Comparison of ENCODE assay signal across 2 cellular contexts in the genomic region with DNA sequence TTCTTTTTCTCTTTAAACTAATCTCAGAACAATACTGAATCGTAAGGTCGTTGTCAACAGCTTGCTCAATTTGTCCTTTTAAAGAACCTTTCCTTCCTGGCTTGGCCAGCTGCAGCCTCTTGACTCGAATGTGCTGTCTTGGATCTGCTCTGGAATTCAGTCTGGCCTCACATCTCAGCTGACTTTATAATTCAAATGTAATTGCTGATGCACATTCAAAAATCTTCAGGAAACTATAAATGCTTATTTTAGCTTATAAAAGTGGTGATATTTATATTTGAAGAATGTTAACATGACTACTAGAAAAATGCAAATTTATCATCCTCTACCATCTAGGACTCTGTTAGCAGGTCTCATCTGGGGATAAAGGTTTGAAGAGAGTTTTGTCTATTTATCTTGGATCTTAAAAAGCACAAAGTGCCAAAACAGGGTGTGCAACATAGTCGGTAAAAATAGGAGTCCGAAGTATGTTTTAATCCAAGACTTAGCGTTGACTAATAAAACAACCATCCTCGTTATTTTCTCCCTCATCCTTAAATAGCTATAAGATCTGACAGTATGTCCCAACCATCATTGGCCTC.
TF ChIP-seq lines count a peak whose summit lies in the region.

No MANE protein-coding gene starts in this region.

TF ChIP-seq in IMR-90, 13 proteins besides CTCF, POLR2A, EP300 and RAD21 (continued from another document):
- TF ChIP-seq, protein P1, sequence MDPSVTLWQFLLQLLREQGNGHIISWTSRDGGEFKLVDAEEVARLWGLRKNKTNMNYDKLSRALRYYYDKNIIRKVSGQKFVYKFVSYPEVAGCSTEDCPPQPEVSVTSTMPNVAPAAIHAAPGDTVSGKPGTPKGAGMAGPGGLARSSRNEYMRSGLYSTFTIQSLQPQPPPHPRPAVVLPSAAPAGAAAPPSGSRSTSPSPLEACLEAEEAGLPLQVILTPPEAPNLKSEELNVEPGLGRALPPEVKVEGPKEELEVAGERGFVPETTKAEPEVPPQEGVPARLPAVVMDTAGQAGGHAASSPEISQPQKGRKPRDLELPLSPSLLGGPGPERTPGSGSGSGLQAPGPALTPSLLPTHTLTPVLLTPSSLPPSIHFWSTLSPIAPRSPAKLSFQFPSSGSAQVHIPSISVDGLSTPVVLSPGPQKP (IDR thresholded peaks at IDR 0.05; ENCODE audit: borderline replicate concordance, low read depth, low read length), result no peak
- TF ChIP-seq MXI1 (IDR thresholded peaks at IDR 0.05; ENCODE audit: borderline replicate concordance, low read depth, low read length) (no peak), MAFK (IDR thresholded peaks at IDR 0.05; ENCODE audit: low read depth, low read length) (no peak), CHD1 (IDR thresholded peaks at IDR 0.05; ENCODE audit: low read depth, low read length) (no peak), BHLHE40 (IDR thresholded peaks at IDR 0.05; ENCODE audit: low read depth, low read length) (no peak), NFE2L2 (IDR thresholded peaks at IDR 0.05; ENCODE audit: low read depth, low read length) (no peak)
- TF ChIP-seq, protein P2, sequence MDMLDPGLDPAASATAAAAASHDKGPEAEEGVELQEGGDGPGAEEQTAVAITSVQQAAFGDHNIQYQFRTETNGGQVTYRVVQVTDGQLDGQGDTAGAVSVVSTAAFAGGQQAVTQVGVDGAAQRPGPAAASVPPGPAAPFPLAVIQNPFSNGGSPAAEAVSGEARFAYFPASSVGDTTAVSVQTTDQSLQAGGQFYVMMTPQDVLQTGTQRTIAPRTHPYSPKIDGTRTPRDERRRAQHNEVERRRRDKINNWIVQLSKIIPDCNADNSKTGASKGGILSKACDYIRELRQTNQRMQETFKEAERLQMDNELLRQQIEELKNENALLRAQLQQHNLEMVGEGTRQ (IDR thresholded peaks at IDR 0.05; ENCODE audit: low read depth, low read length), result no peak

TF ChIP-seq in HEK293T, 16 proteins besides CTCF, POLR2A, EP300 and RAD21 (continued from another document):
- TF ChIP-seq, protein P3, sequence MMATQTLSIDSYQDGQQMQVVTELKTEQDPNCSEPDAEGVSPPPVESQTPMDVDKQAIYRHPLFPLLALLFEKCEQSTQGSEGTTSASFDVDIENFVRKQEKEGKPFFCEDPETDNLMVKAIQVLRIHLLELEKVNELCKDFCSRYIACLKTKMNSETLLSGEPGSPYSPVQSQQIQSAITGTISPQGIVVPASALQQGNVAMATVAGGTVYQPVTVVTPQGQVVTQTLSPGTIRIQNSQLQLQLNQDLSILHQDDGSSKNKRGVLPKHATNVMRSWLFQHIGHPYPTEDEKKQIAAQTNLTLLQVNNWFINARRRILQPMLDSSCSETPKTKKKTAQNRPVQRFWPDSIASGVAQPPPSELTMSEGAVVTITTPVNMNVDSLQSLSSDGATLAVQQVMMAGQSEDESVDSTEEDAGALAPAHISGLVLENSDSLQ (IDR thresholded peaks at IDR 0.05), result no peak
- no peak for TF ChIP-seq FOXK2 (IDR thresholded peaks at IDR 0.05)
- TF ChIP-seq HDGF (IDR thresholded peaks at IDR 0.05; ENCODE audit: borderline replicate concordance), result no peak
- no peak for TF ChIP-seq BHLHE40 (IDR thresholded peaks at IDR 0.05; ENCODE audit: borderline replicate concordance)
- no peak for TF ChIP-seq L3MBTL2 (conservative IDR thresholded peaks at IDR 0.05)
- TF ChIP-seq FOXA1 (IDR thresholded peaks at IDR 0.05), result no peak
- no peak for TF ChIP-seq ZNF384 (IDR thresholded peaks at IDR 0.05)
- no peak for TF ChIP-seq ELF4 (IDR thresholded peaks at IDR 0.05)
- TF ChIP-seq CTBP1 (IDR thresholded peaks at IDR 0.05; ENCODE audit: borderline replicate concordance), result no peak
- no peak for TF ChIP-seq SP1 (IDR thresholded peaks at IDR 0.05)
- no peak for TF ChIP-seq NFRKB (IDR thresholded peaks at IDR 0.05)
- no peak for TF ChIP-seq ARNT (IDR thresholded peaks at IDR 0.05)
- no peak for TF ChIP-seq LEF1 (IDR thresholded peaks at IDR 0.05; ENCODE audit: borderline replicate concordance)
- no peak for TF ChIP-seq TARDBP (IDR thresholded peaks at IDR 0.05)
